ENCODE assay signal across 24 cellular contexts in genomic region chr12:65434737-65435136, GRCh38.
DNase-seq lines count a peak whose midpoint lies in the region; ATAC-seq, FAIRE-seq and TF ChIP-seq lines count a peak whose summit lies in the region.
"Had no signal": no experiment of that assay in that cellular context is flagged by ENCODE, and none has a peak within 500 bp of the region (broad histone marks: within the 10 kb centered on the region; RNA-seq: fewer than 3 reads in every experiment).

No MANE protein-coding gene starts in this region.

- H3K9me3 ChIP-seq in IMR-90 (ENCODE audit: control insufficient read depth, insufficient read depth, low read length) (no peaks in the 10 kb centered on the region), astrocyte (ENCODE audit: insufficient read depth, low read depth, low read length) (no peaks in the 10 kb centered on the region)
- H3K9me3 ChIP-seq: A549, BE2C had no signal

- H4K91ac ChIP-seq in IMR-90 (ENCODE audit: insufficient read depth, low read depth, low read length) = 0 out of 2 replicates have a peak overlapping the region, but pooled peaks have one; percentile 11

- no peak overlapping the region for H3K27ac Mint-ChIP-seq in astrocyte (ENCODE audit: unreplicated experiment)
- H3K27ac Mint-ChIP-seq: CD14-positive monocyte; CD4-positive, alpha-beta T cell; CD8-positive, alpha-beta memory T cell; H9 had no signal

- H3K36me3 Mint-ChIP-seq in astrocyte (ENCODE audit: low read depth, unreplicated experiment) = peaks cover 10% of the 10 kb centered on the region
- H3K36me3 Mint-ChIP-seq: CD14-positive monocyte; CD8-positive, alpha-beta memory T cell had no signal

- peak overlapping the region; percentile 50; the same call in 1 of the 2 replicates for H3K14ac ChIP-seq in IMR-90 (replicated peaks; ENCODE audit: low read depth, low read length)

- no peak for TF ChIP-seq RAD21 in IMR-90 (IDR thresholded peaks at IDR 0.05; ENCODE audit: low read length)

- no peak overlapping the region for H3K56ac ChIP-seq in IMR-90 (ENCODE audit: extremely low read depth, insufficient read depth, low read length)

- dilution Hi-C loops in IMR-90 (cut with HindIII; ENCODE audit: low sequenced_read_pairs, unreplicated experiment) = no loop called here

- H3K4me3 Mint-ChIP-seq in astrocyte (ENCODE audit: unreplicated experiment) = no peak overlapping the region
- H3K4me3 Mint-ChIP-seq: CD14-positive monocyte; CD4-positive, alpha-beta T cell; CD8-positive, alpha-beta memory T cell; H9 had no signal

- no peaks in the 10 kb centered on the region for H3K9me3 Mint-ChIP-seq in astrocyte (ENCODE audit: unreplicated experiment)
- H3K9me3 Mint-ChIP-seq: CD4-positive, alpha-beta T cell; CD8-positive, alpha-beta memory T cell had no signal

- no peak overlapping the region for H2BK15ac ChIP-seq in IMR-90 (ENCODE audit: low read depth, low read length)

- H2BK120ac ChIP-seq in IMR-90 (ENCODE audit: low read depth, low read length) = no peak overlapping the region

- H3K23ac ChIP-seq in IMR-90 (ENCODE audit: low read depth, low read length) = no peak overlapping the region

- H2BK20ac ChIP-seq in IMR-90 (ENCODE audit: low read depth, low read length) = no peak overlapping the region

- H3K4me3 ChIP-seq in IMR-90 (ENCODE audit: insufficient read depth, low read depth, low read length) (no peak overlapping the region), astrocyte (ENCODE audit: insufficient read depth, low read depth, low read length) (no peak overlapping the region)
- H3K4me3 ChIP-seq: A549; BLaER1 treated with 17β-estradiol and CSF1 and Interleukin-3, amounts not matched to agents 10 nM and 100 nM had no signal

- no peak overlapping the region for H2AFZ ChIP-seq in IMR-90 (replicated peaks; ENCODE audit: low read length, poor library complexity)
- no peak overlapping the region for H2AFZ ChIP-seq in astrocyte (ENCODE audit: low read depth, low read length)

- H3K9ac ChIP-seq in IMR-90 (ENCODE audit: low read depth, low read length) = no peak overlapping the region
- H3K9ac ChIP-seq in astrocyte (ENCODE audit: low read length) = no peak overlapping the region
- H3K9ac ChIP-seq: BLaER1 treated with 17β-estradiol and CSF1 and Interleukin-3, amounts not matched to agents 10 nM and 100 nM had no signal

- TF ChIP-seq POLR2A in H54 (IDR thresholded peaks at IDR 0.05; ENCODE audit: low read depth, low read length) (no peak), IMR-90 (IDR thresholded peaks at IDR 0.05; ENCODE audit: low read depth, low read length) (no peak)

- no peak for ATAC-seq in IMR-90 (ENCODE audit: low read depth)
- ATAC-seq in HG02642 (IDR thresholded peaks at IDR 0.05; ENCODE audit: poor library complexity, unreplicated experiment) = no peak
- ATAC-seq: A549 had no signal

- peaks cover 38% of the 10 kb centered on the region for H3K4me1 Mint-ChIP-seq in astrocyte (ENCODE audit: low read depth, unreplicated experiment)
- H3K4me1 Mint-ChIP-seq: CD14-positive monocyte; CD8-positive, alpha-beta memory T cell; H9 had no signal

- no peak overlapping the region for H2AK9ac ChIP-seq in IMR-90 (replicated peaks; ENCODE audit: low read depth, low read length, poor library complexity)

- H3K18ac ChIP-seq in IMR-90 (ENCODE audit: low read depth, low read length) = no peak overlapping the region

- intact Hi-C loops in IMR-90 (cut with micrococcal nuclease) = loop anchor here (5.0 kb wide), 1 partner anchor 107 kb away; no protein-coding TSS in a partner anchor

- H2BK5ac ChIP-seq in IMR-90 (ENCODE audit: low read depth, low read length, poor library complexity, severe bottlenecking) = no peak overlapping the region

- H4K20me1 ChIP-seq in IMR-90 (ENCODE audit: insufficient read depth, low read length) (no peaks in the 10 kb centered on the region), astrocyte (ENCODE audit: insufficient read depth, low read length) (no peaks in the 10 kb centered on the region)
- H4K20me1 ChIP-seq: BLaER1 treated with 17β-estradiol and CSF1 and Interleukin-3, amounts not matched to agents 10 nM and 100 nM had no signal

- H4K8ac ChIP-seq in IMR-90 (ENCODE audit: low read depth in 2 of 2, low read length in 2 of 2) = no peak overlapping the region

- H3K27ac ChIP-seq in IMR-90 (ENCODE audit: insufficient read depth, low read length) (no peak overlapping the region), astrocyte (ENCODE audit: low read depth, low read length) (no peak overlapping the region)
- H3K27ac ChIP-seq: A549; BLaER1 treated with 17β-estradiol and CSF1 and Interleukin-3, amounts not matched to agents 10 nM and 100 nM had no signal

- H3K9me1 ChIP-seq in IMR-90 (ENCODE audit: insufficient read depth, low read length) = 0 out of 2 replicates have a peak, but pooled peaks cover 2% of the 10 kb centered on the region

- H3K4me2 ChIP-seq in IMR-90 (ENCODE audit: low read depth, low read length) (no peak overlapping the region), astrocyte (ENCODE audit: low read length) (no peak overlapping the region)
- H3K4me2 ChIP-seq: A549; BLaER1 treated with 17β-estradiol and CSF1 and Interleukin-3, amounts not matched to agents 10 nM and 100 nM had no signal

- no peaks in the 10 kb centered on the region for H3K27me3 Mint-ChIP-seq in astrocyte (ENCODE audit: low read depth, unreplicated experiment)
- H3K27me3 Mint-ChIP-seq: CD4-positive, alpha-beta T cell had no signal

- POLR2A ChIA-PET in IMR-90 (lab: Charles Lee; ENCODE audit: unreplicated experiment) = no interaction called here

- DNase-seq in EH (ENCODE audit: low read depth) (peak; percentile 46), H54 (ENCODE audit: insufficient read length, low spot score) (no peak), IMR-90 (no peak), astrocyte (ENCODE audit: low read depth) (no peak), NCI-H2196 treated with DMSO at 0.1 percent for 48 hours (lab: John Stamatoyannopoulos, UW; ENCODE audit: unreplicated experiment) (no peak)
- DNase-seq in stimulated activated CD4-positive, alpha-beta T cell treated with anti-CD3 and anti-CD28 coated beads, Interleukin-4, amount 100 ng/mL, for 4 hours = no peak
- DNase-seq: 8988T; ACHN; AML-193; BE2C; CD4-positive, alpha-beta T cell; CD8-positive, alpha-beta memory T cell; DMS 273 treated with DMSO at 0.1 percent for 48 hours; DMS79; GF-D8; H9 had no signal

- H3K4ac ChIP-seq in IMR-90 (ENCODE audit: low read depth, low read length) = peak overlapping the region; percentile 37; the same call in 1 of the 2 replicates

- H3K4me1 ChIP-seq in IMR-90 (ENCODE audit: control insufficient read depth, insufficient read depth, low read length) (peaks cover 3% of the 10 kb centered on the region; the same call in 1 of the 2 replicates), astrocyte (ENCODE audit: insufficient read depth, low read length) (peaks cover 28% of the 10 kb centered on the region)
- H3K4me1 ChIP-seq: BE2C; BLaER1 treated with 17β-estradiol and CSF1 and Interleukin-3, amounts not matched to agents 10 nM and 100 nM had no signal

- no peaks in the 10 kb centered on the region for H3K79me2 ChIP-seq in astrocyte (ENCODE audit: insufficient read depth, low read length)

- H2AK5ac ChIP-seq in IMR-90 (ENCODE audit: low read depth, low read length) = peak overlapping the region; percentile 45; the same call in 1 of the 2 replicates

- 83% methylated on average over 2 of the region's 3 CpGs; no CpG with 5 or more reads in 1 of the 2 experiments for WGBS in IMR-90 (ENCODE audit: extremely low coverage in 2 of 2, insufficient read length in 1 of 2), 2 experiments

- peaks cover 2% of the 10 kb centered on the region; the same call in 1 of the 2 replicates for H3K36me3 ChIP-seq in IMR-90 (ENCODE audit: control insufficient read depth, insufficient read depth, low read length)
- no peaks in the 10 kb centered on the region for H3K36me3 ChIP-seq in astrocyte (ENCODE audit: insufficient read depth, low read length)
- H3K36me3 ChIP-seq: BE2C; BLaER1 treated with 17β-estradiol and CSF1 and Interleukin-3, amounts not matched to agents 10 nM and 100 nM had no signal

- peaks cover 13 to 23% of the 10 kb centered on the region in 2 experiments for H3K79me1 ChIP-seq in IMR-90 (ENCODE audit: low read depth in 1 of 2, low read length in 2 of 2)

- in situ Hi-C loops in IMR-90 (cut with MboI; ENCODE audit: low sequenced_read_pairs) = no loop called here

- no peak overlapping the region for H4K5ac ChIP-seq in IMR-90 (ENCODE audit: low read depth, low read length)

- no peaks in the 10 kb centered on the region for H3K27me3 ChIP-seq in IMR-90 (ENCODE audit: control insufficient read depth, insufficient read depth, low read length)
- no peaks in the 10 kb centered on the region for H3K27me3 ChIP-seq in astrocyte (ENCODE audit: insufficient read depth, low read length)
- H3K27me3 ChIP-seq: BE2C; BLaER1 treated with 17β-estradiol and CSF1 and Interleukin-3, amounts not matched to agents 10 nM and 100 nM had no signal

- no TSS peak for BruUV-seq in IMR-90 (replicated peaks; lab: Mats Ljungman, UMichigan)

- TF ChIP-seq CTCF in IMR-90 (conservative IDR thresholded peaks at IDR 0.05; ENCODE audit: low read depth, low read length) = no peak
- no peak for TF ChIP-seq CTCF in astrocyte (IDR thresholded peaks at IDR 0.05; ENCODE audit: insufficient read depth, low read depth, low read length)

- peak; percentile 15 for FAIRE-seq in H54 (lab: Jason Lieb, UNC)
- FAIRE-seq in astrocyte (lab: Jason Lieb, UNC) = peak; percentile 93
- FAIRE-seq: A549, D721Med, GM12891, GM18507, H1 had no signal

- CTCF ChIA-PET in IMR-90 (lab: Yijun Ruan, JAX) = no interaction called here

TF ChIP-seq in IMR-90, 13 proteins besides CTCF, POLR2A, EP300 and RAD21 (continues in another document):
- TF ChIP-seq ELK1 (IDR thresholded peaks at IDR 0.05; ENCODE audit: borderline replicate concordance, low read depth, low read length) (no peak), RFX5 (IDR thresholded peaks at IDR 0.05; ENCODE audit: low read depth, low read length) (no peak), BHLHE40 (IDR thresholded peaks at IDR 0.05; ENCODE audit: low read depth, low read length) (no peak), CEBPB (IDR thresholded peaks at IDR 0.05; ENCODE audit: low read depth, low read length) (no peak), NFE2L2 (IDR thresholded peaks at IDR 0.05; ENCODE audit: low read depth, low read length) (no peak), MAZ (IDR thresholded peaks at IDR 0.05; ENCODE audit: borderline replicate concordance, low read depth, low read length) (no peak)
